In genomic region chr1:226737819-226738420, GRCh38 we compare ENCODE assay signal across 8 cellular contexts. TPM values are rescaled to one million over a fixed set of nuclear protein-coding genes. Genes with fewer than 3 reads are reported as not detected.
DNase-seq lines count a peak whose midpoint lies in the region; ATAC-seq and TF ChIP-seq lines count a peak whose summit lies in the region.

No MANE protein-coding gene starts in this region.

- no peaks in the 10 kb centered on the region for H3K36me3 ChIP-seq in neural progenitor cell

- H3K23me2 ChIP-seq in H9 (ENCODE audit: insufficient read length, low read depth, low read length, poor library complexity, severe bottlenecking): peaks cover 25% of the 10 kb centered on the region

- H2BK120ac ChIP-seq in H9 (ENCODE audit: low read depth, low read length, poor library complexity, severe bottlenecking): no peak overlapping the region

- H3K27me3 ChIP-seq in H9 (ENCODE audit: insufficient read depth, low read length): peaks cover 11% of the 10 kb centered on the region; the same call in 1 of the 2 replicates
- H3K27me3 ChIP-seq in neural progenitor cell: peaks cover 80% of the 10 kb centered on the region

- no peak overlapping the region for H3K4ac ChIP-seq in H9 (ENCODE audit: low read depth, low read length)

- peaks cover 26% of the 10 kb centered on the region for H3F3A ChIP-seq in neural progenitor cell (ENCODE audit: low read depth)

- H3K79me2 ChIP-seq in H9 (ENCODE audit: insufficient read depth, low read length) (no peaks in the 10 kb centered on the region), neural progenitor cell (ENCODE audit: low read depth) (no peaks in the 10 kb centered on the region)

- H2BK20ac ChIP-seq in H9 (ENCODE audit: low read depth, low read length, poor library complexity, severe bottlenecking): no peak overlapping the region

- H2BK15ac ChIP-seq in H9 (ENCODE audit: low read depth, low read length): no peak overlapping the region

- peak; percentile 68 for DNase-seq in EL
- peak; percentile 58 for DNase-seq in H9
- DNase-seq in NOMO-1 treated with DMSO at 0.1 percent for 48 hours (lab: John Stamatoyannopoulos, UW; ENCODE audit: unreplicated experiment): peak; percentile 26
- peak; percentile 42 for DNase-seq in activated gamma-delta T cell (lab: John Stamatoyannopoulos, UW)
- DNase-seq in globus pallidus (ENCODE audit: low spot score): peak; percentile 68
- peak; percentile 61 for DNase-seq in neural progenitor cell (ENCODE audit: low spot score)
- no peak for DNase-seq in HuH-7.5 (ENCODE audit: low spot score)

- no peak overlapping the region for H3K23ac ChIP-seq in H9 (ENCODE audit: insufficient read length, low read depth, low read length)

- H4K91ac ChIP-seq in H9 (ENCODE audit: insufficient read length, low read depth, low read length): no peak overlapping the region

- no peak overlapping the region for H3T11ph ChIP-seq in H9 (ENCODE audit: low read length)

- no peak overlapping the region for H3K56ac ChIP-seq in H9 (ENCODE audit: insufficient read length, low read depth, low read length)

- H2BK12ac ChIP-seq in H9 (ENCODE audit: insufficient read length, low read depth, low read length): no peak overlapping the region

- no peaks in the 10 kb centered on the region for H3K9me3 ChIP-seq in H9 (ENCODE audit: control insufficient read depth, low read depth, low read length)
- H3K9me3 ChIP-seq in neural progenitor cell (ENCODE audit: low read depth): no peaks in the 10 kb centered on the region

- H3K27ac ChIP-seq in H9 (ENCODE audit: insufficient read length, low read depth, low read length): no peak overlapping the region
- no peak overlapping the region for H3K27ac ChIP-seq in neural progenitor cell

- H3K4me3 Mint-ChIP-seq in H9 (peak overlapping the region; percentile 70 to 86), neural progenitor cell (peak overlapping the region; percentile 93)

- TF ChIP-seq CTCF in H9 (conservative IDR thresholded peaks at IDR 0.05) (no peak), neural progenitor cell (IDR thresholded peaks at IDR 0.05) (no peak)

- H3K27me3 Mint-ChIP-seq in H9 (ENCODE audit: low read depth) (peaks cover 43% of the 10 kb centered on the region), neural progenitor cell (ENCODE audit: insufficient read depth, low read depth) (peaks cover 7% of the 10 kb centered on the region)

- H2AFZ ChIP-seq in H9 (ENCODE audit: low read length) (no peak overlapping the region), neural progenitor cell (replicated peaks) (peak overlapping the region; percentile 98)

- no CpG with 5 or more reads among the region's 49 CpGs for WGBS in H9 (ENCODE audit: extremely low coverage, insufficient read length, low lambda C conversion rate)

- H3K27ac Mint-ChIP-seq in H9 (no peak overlapping the region), neural progenitor cell (no peak overlapping the region)

- H3K9ac ChIP-seq in H9 (ENCODE audit: extremely low read depth, insufficient read length, low read length): peak overlapping the region; percentile 11
- no peak overlapping the region for H3K9ac ChIP-seq in neural progenitor cell

- no peak overlapping the region; the same call in 1 of the 2 replicates for H3K14ac ChIP-seq in H9 (ENCODE audit: insufficient read depth, low read length)

- H3K4me2 ChIP-seq in H9 (ENCODE audit: insufficient read depth, insufficient read length, low read length) (peak overlapping the region; percentile 84), neural progenitor cell (peak overlapping the region; percentile 98)

- peaks cover 2 to 6% of the 10 kb centered on the region in 2 experiments; a peak in 4 of 5 replicates for H3K9me3 Mint-ChIP-seq in H9
- H3K9me3 Mint-ChIP-seq in neural progenitor cell: peaks cover 5% of the 10 kb centered on the region

- no peak overlapping the region for H4K5ac ChIP-seq in H9 (ENCODE audit: insufficient read length, low read depth, low read length)

- H3K79me1 ChIP-seq in H9 (ENCODE audit: insufficient read depth, low read depth, low read length, poor library complexity, severe bottlenecking): no peaks in the 10 kb centered on the region

- H2AK5ac ChIP-seq in H9 (ENCODE audit: insufficient read length, low read length): no peak overlapping the region

- H3K4me1 ChIP-seq in H9 (ENCODE audit: insufficient read depth, low read length) (no peaks in the 10 kb centered on the region), neural progenitor cell (peaks cover 14% of the 10 kb centered on the region)

- peaks cover 0 to 1% (median 0%) of the 10 kb centered on the region in 3 experiments; a peak in 1 of 7 replicates for H3K36me3 Mint-ChIP-seq in H9 (ENCODE audit: insufficient read depth in 1 of 3, low read depth in 3 of 3)
- peaks cover 3% of the 10 kb centered on the region for H3K36me3 Mint-ChIP-seq in neural progenitor cell

- no peak overlapping the region for H2BK5ac ChIP-seq in H9 (ENCODE audit: insufficient read length, low read length)

- H3K4me1 Mint-ChIP-seq in H9: peaks cover 15 to 16% of the 10 kb centered on the region in 2 experiments
- H3K4me1 Mint-ChIP-seq in neural progenitor cell: peaks cover 32% of the 10 kb centered on the region

- no peak overlapping the region for H4K8ac ChIP-seq in H9 (replicated peaks; ENCODE audit: insufficient read length, low read depth, low read length)

- H4K20me1 ChIP-seq in H9 (ENCODE audit: control insufficient read depth, insufficient read depth, insufficient read length) (no peaks in the 10 kb centered on the region), neural progenitor cell (ENCODE audit: low read depth) (no peaks in the 10 kb centered on the region)

- H3K18ac ChIP-seq in H9 (ENCODE audit: insufficient read length, low read depth, low read length): peak overlapping the region; percentile 56

- H3K4me3 ChIP-seq in neural progenitor cell: peak overlapping the region; percentile 54

- no peak for ATAC-seq in GM19463 (IDR thresholded peaks at IDR 0.05; ENCODE audit: unreplicated experiment)

RNA-seq across cellular contexts. Expression of gene ITPKB, which starts 1.2 kb away (rescaled TPM):
- total RNA-seq in H9 (2021) (3.8 and 4.0 TPM in 2 replicates), neural progenitor cell (ENCODE audit: low replicate concordance) (1.6 and 4.5 TPM in 2 replicates)
